ENCODE assay signal across 8 cellular contexts in genomic region chr10:26890956-26891355, GRCh38. TPM values are rescaled to one million over a fixed set of nuclear protein-coding genes. Genes with fewer than 3 reads are reported as not detected.
DNase-seq lines count a peak whose midpoint lies in the region; ATAC-seq and TF ChIP-seq lines count a peak whose summit lies in the region.

No MANE protein-coding gene starts in this region.

- H3K36me3 ChIP-seq in WERI-Rb-1 = no peaks in the 10 kb centered on the region
- H3K36me3 ChIP-seq in esophagus muscularis mucosa = no peaks in the 10 kb centered on the region

- TF ChIP-seq EP300 in esophagus muscularis mucosa (IDR thresholded peaks at IDR 0.05) = no peak

- H3K4me1 ChIP-seq in esophagus muscularis mucosa = no peaks in the 10 kb centered on the region

- peak; percentile 61 for TF ChIP-seq CTCF in WERI-Rb-1 (IDR thresholded peaks at IDR 0.05; ENCODE audit: low read depth, low read length)
- TF ChIP-seq CTCF in esophagus muscularis mucosa (IDR thresholded peaks at IDR 0.05) = peak in 1 of 3 experiments; percentile 10

- no peak for ATAC-seq in GM18909 (IDR thresholded peaks at IDR 0.05; ENCODE audit: poor library complexity, unreplicated experiment)

- intact Hi-C loops in esophagus muscularis mucosa (cut with DNase I) = loop anchor here (5.0 kb wide), 1 partner anchor 466 kb away; no protein-coding TSS in a partner anchor

- WGBS in esophagus muscularis mucosa = 78% methylated on average over 5 of the region's 5 CpGs

- no peak for TF ChIP-seq POLR2A in esophagus muscularis mucosa (IDR thresholded peaks at IDR 0.05; ENCODE audit: low read depth)

- no peak overlapping the region for H3K4me3 ChIP-seq in WERI-Rb-1 (ENCODE audit: low read depth, low read length)
- H3K4me3 ChIP-seq in esophagus muscularis mucosa = no peak overlapping the region

- no peaks in the 10 kb centered on the region for H3K9me3 ChIP-seq in WERI-Rb-1 (ENCODE audit: severe bottlenecking)
- H3K9me3 ChIP-seq in esophagus muscularis mucosa = no peaks in the 10 kb centered on the region

- H3K27me3 ChIP-seq in WERI-Rb-1 (ENCODE audit: insufficient read depth, low read depth, severe bottlenecking) (no peaks in the 10 kb centered on the region), esophagus muscularis mucosa (peaks cover 0 to 2% (median 0%) of the 10 kb centered on the region in 4 donors)

- H3K27ac ChIP-seq in WERI-Rb-1 (no peak overlapping the region), esophagus muscularis mucosa (replicated peaks in 1 of 4) (no peak overlapping the region)

- peak; percentile 2 to 34 for DNase-seq in activated CD4-positive, alpha-beta T cell treated with anti-CD3 and anti-CD28 coated beads for 24 hours (ENCODE audit: low read depth in 2 of 2)
- no peak for DNase-seq in activated CD4-positive, alpha-beta T cell treated with anti-CD3 and anti-CD28 coated beads for 1 hour
- DNase-seq in NCI-H146 treated with DMSO at 0.1 percent for 48 hours (lab: John Stamatoyannopoulos, UW; ENCODE audit: unreplicated experiment) (peak; percentile 12), WERI-Rb-1 (peak; percentile 62), esophagus muscularis mucosa (ENCODE audit: extremely low spot score) (peak; percentile 79), non-pigmented ciliary epithelial cell (ENCODE audit: low read depth) (peak; percentile 34), NCI-H128 (lab: John Stamatoyannopoulos, UW; ENCODE audit: unreplicated experiment) (no peak)

RNA-seq across cellular contexts. Expression of gene ABI1, which starts 30.2 kb away (rescaled TPM):
- total RNA-seq in esophagus muscularis mucosa = 10 to 100 TPM; 37.4 to 57.7 (median 43.5) TPM

Comparison
In these comparisons a context has a peak if more than half of its experiments do, and no peak if none do; other contexts are left out.
1. DNase-seq: peak in activated CD4-positive, alpha-beta T cell treated with anti-CD3 and anti-CD28 coated beads for 24 hours (2 of 2), NCI-H146 treated with DMSO at 0.1 percent for 48 hours (single experiment), WERI-Rb-1 (single experiment), esophagus muscularis mucosa (single experiment) and non-pigmented ciliary epithelial cell (single experiment); none in activated CD4-positive, alpha-beta T cell treated with anti-CD3 and anti-CD28 coated beads for 1 hour (single experiment) and NCI-H128 (single experiment).